In the genomic region with DNA sequence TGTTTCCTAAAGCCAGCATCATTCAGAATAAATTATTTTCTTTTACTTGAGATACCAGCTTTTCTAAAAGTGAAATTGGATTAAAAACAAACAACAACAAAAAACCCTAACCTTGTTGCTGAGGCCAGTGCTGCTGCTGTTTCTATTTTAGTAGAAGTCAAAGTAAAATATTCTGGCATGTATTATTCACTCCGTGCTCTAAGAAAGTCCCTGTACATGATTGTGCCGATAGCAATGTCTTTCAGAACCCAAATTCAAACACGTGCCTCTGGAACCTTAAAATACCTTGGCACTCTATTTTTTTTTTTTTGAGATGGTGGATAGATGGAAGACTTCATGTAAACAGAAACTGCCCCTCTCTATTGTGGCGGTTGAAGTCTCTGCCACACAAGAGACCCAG, we compare ENCODE assay signal across 19 cellular contexts. TPM values are rescaled to one million over a fixed set of nuclear protein-coding genes. Genes with fewer than 3 reads are reported as not detected.
DNase-seq lines count a peak whose midpoint lies in the region; ATAC-seq and TF ChIP-seq lines count a peak whose summit lies in the region.
"Had no signal": no experiment of that assay in that cellular context is flagged by ENCODE, and none has a peak within 500 bp of the region (broad histone marks: within the 10 kb centered on the region; RNA-seq: fewer than 3 reads in every experiment).

No MANE protein-coding gene starts in this region.

- peaks cover 33% of the 10 kb centered on the region for H3K79me1 ChIP-seq in mesenchymal stem cell (replicated peaks; ENCODE audit: low read length, poor library complexity, severe bottlenecking)

- peaks cover 35% of the 10 kb centered on the region for H3K4me1 Mint-ChIP-seq in chondrocyte (ENCODE audit: low read depth)
- H3K4me1 Mint-ChIP-seq: CD4-positive, alpha-beta memory T cell had no signal

- H3K27me3 ChIP-seq in cardiac muscle cell (no peaks in the 10 kb centered on the region), mesenchymal stem cell (ENCODE audit: control insufficient read depth in 1 of 2, insufficient read depth in 1 of 2, low read length in 2 of 2) (no peaks in the 10 kb centered on the region), stomach smooth muscle (ENCODE audit: control insufficient read depth in 1 of 2, insufficient read depth in 2 of 2, low read length in 2 of 2) (no peaks in the 10 kb centered on the region)
- H3K27me3 ChIP-seq: BLaER1 had no signal

- H3K4me1 ChIP-seq in cardiac muscle cell (ENCODE audit: low read depth) (peaks cover 21% of the 10 kb centered on the region), mesenchymal stem cell (ENCODE audit: control insufficient read depth, insufficient read depth, low read depth, low read length) (peaks cover 2% of the 10 kb centered on the region), stomach smooth muscle (ENCODE audit: control insufficient read depth, insufficient read depth, low read length) (peaks cover 10% of the 10 kb centered on the region)

- H3K4me3 ChIP-seq in cardiac muscle cell (no peak overlapping the region), mesenchymal stem cell (ENCODE audit: insufficient read depth in 1 of 2, low read depth in 1 of 2, low read length in 2 of 2) (no peak overlapping the region), stomach smooth muscle (ENCODE audit: low read length in 2 of 2) (no peak overlapping the region)
- H3K4me3 ChIP-seq: BLaER1 had no signal

- no peak overlapping the region for H3K4me3 Mint-ChIP-seq in chondrocyte (ENCODE audit: unreplicated experiment)
- H3K4me3 Mint-ChIP-seq: CD4-positive, alpha-beta memory T cell; H9 had no signal

- H3K27me3 Mint-ChIP-seq in chondrocyte (ENCODE audit: low read depth) = no peaks in the 10 kb centered on the region

- H3K9me3 ChIP-seq in cardiac muscle cell (ENCODE audit: low read depth) = no peaks in the 10 kb centered on the region
- H3K9me3 ChIP-seq in mesenchymal stem cell (ENCODE audit: control insufficient read depth, low read length) = peaks cover 23% of the 10 kb centered on the region
- H3K9me3 ChIP-seq in stomach smooth muscle (ENCODE audit: control insufficient read depth in 2 of 2, low read length in 2 of 2) = peaks cover 0 to 3% of the 10 kb centered on the region in 2 donors

- H3K18ac ChIP-seq in mesenchymal stem cell (ENCODE audit: low read depth in 1 of 2, low read length in 2 of 2) = no peak overlapping the region

- H4K8ac ChIP-seq in mesenchymal stem cell (ENCODE audit: low read length) = no peak overlapping the region

- H2BK12ac ChIP-seq in mesenchymal stem cell (ENCODE audit: low read length in 2 of 2) = no peak overlapping the region

- peak overlapping the region; percentile 53 for H3K27ac Mint-ChIP-seq in chondrocyte (ENCODE audit: unreplicated experiment)
- H3K27ac Mint-ChIP-seq: CD4-positive, alpha-beta memory T cell; H9 had no signal

- ATAC-seq in HG02678 (IDR thresholded peaks at IDR 0.05; ENCODE audit: unreplicated experiment) (no peak), HG03521 (IDR thresholded peaks at IDR 0.05; ENCODE audit: unreplicated experiment) (no peak)

- H2AFZ ChIP-seq in mesenchymal stem cell (ENCODE audit: low read depth, low read length) = no peak overlapping the region

- DNase-seq in chondrocyte (ENCODE audit: low spot score) = no peak
- DNase-seq in cardiac muscle cell (ENCODE audit: low read depth in 1 of 2, low spot score in 1 of 2) = no peak
- DNase-seq in mesenchymal stem cell = no peak
- DNase-seq in NAMALWA (ENCODE audit: low spot score) = no peak
- no peak for DNase-seq in hypothalamus (lab: John Stamatoyannopoulos, UW)
- DNase-seq: CD4-positive, alpha-beta memory T cell; DMS153; GDM1; H9; NCI-H1417 treated with DMSO at 0.1 percent for 48 hours; NCI-H2029; NCI-H2171; NCI-H526 had no signal

- H3K9me3 Mint-ChIP-seq in chondrocyte (ENCODE audit: low read depth) = peaks cover 18% of the 10 kb centered on the region

- no peak overlapping the region for H4K91ac ChIP-seq in mesenchymal stem cell (ENCODE audit: low read length)

- no peak overlapping the region for H3K14ac ChIP-seq in mesenchymal stem cell (ENCODE audit: low read length in 2 of 2)

- no peak overlapping the region for H3K23ac ChIP-seq in mesenchymal stem cell (ENCODE audit: low read length in 2 of 2)

- H3K27ac ChIP-seq in cardiac muscle cell = peak overlapping the region; percentile 24
- H3K27ac ChIP-seq in mesenchymal stem cell (ENCODE audit: low read length, poor library complexity, severe bottlenecking) = no peak overlapping the region
- peak overlapping the region; percentile 41 for H3K27ac ChIP-seq in stomach smooth muscle (ENCODE audit: low read length)
- H3K27ac ChIP-seq: BLaER1, HL-60, KMS-11 had no signal

- peak overlapping the region; percentile 22 for H3K9ac ChIP-seq in mesenchymal stem cell (ENCODE audit: low read length)
- no peak overlapping the region for H3K9ac ChIP-seq in stomach smooth muscle (ENCODE audit: low read length in 2 of 2)
- H3K9ac ChIP-seq: BLaER1, KMS-11 had no signal

- TF ChIP-seq CTCF in chondrocyte (IDR thresholded peaks at IDR 0.05) = no peak
- no peak for TF ChIP-seq CTCF in cardiac muscle cell (IDR thresholded peaks at IDR 0.05; ENCODE audit: low read depth, low read length)

- H2BK15ac ChIP-seq in mesenchymal stem cell (ENCODE audit: low read depth, poor library complexity, severe bottlenecking) = no peak overlapping the region

- peaks cover 23% of the 10 kb centered on the region for H3K36me3 Mint-ChIP-seq in chondrocyte (ENCODE audit: low read depth)

- H2AK5ac ChIP-seq in mesenchymal stem cell (ENCODE audit: low read length, severe bottlenecking) = no peak overlapping the region

- WGBS in mesenchymal stem cell = 100% methylated on average over 2 of the region's 4 CpGs

- no peak overlapping the region for H3K4me2 ChIP-seq in mesenchymal stem cell (ENCODE audit: low read length, poor library complexity, severe bottlenecking)
- H3K4me2 ChIP-seq: BLaER1, KMS-11 had no signal

- H3K4ac ChIP-seq in mesenchymal stem cell (ENCODE audit: low read depth in 1 of 2, low read length in 2 of 2) = no peak overlapping the region

- no peak overlapping the region for H2BK5ac ChIP-seq in mesenchymal stem cell (ENCODE audit: low read depth, low read length, poor library complexity, severe bottlenecking)

- no peaks in the 10 kb centered on the region for H3K36me3 ChIP-seq in cardiac muscle cell
- H3K36me3 ChIP-seq in mesenchymal stem cell (ENCODE audit: control insufficient read depth in 1 of 2, insufficient read depth in 2 of 2, low read depth in 1 of 2, low read length in 2 of 2) = peaks cover 2 to 15% of the 10 kb centered on the region in 2 experiments
- H3K36me3 ChIP-seq in stomach smooth muscle (ENCODE audit: control insufficient read depth in 2 of 2, insufficient read depth in 2 of 2, low read length in 2 of 2) = peaks cover 0 to 4% of the 10 kb centered on the region in 2 donors

- H2BK120ac ChIP-seq in mesenchymal stem cell (ENCODE audit: low read depth, low read length) = no peak overlapping the region

RNA-seq across cellular contexts. Expression of a gene that starts 43.7 kb away (rescaled TPM):
- total RNA-seq in chondrocyte (28.7 to 38.2 TPM (median 29.5 TPM) in 3 replicates), cardiac muscle cell (21.8 and 34.8 TPM in 2 replicates)
- polyA plus RNA-seq in cardiac muscle cell = 22.1 and 25.0 TPM in 2 replicates
- 28.5 TPM for polyA plus RNA-seq in mesenchymal stem cell (2013, experiment 1 of 2)
- polyA plus RNA-seq in mesenchymal stem cell (2013, experiment 2 of 2) = 26.8 TPM
